ENCODE assay signal across 1 cellular context in the genomic region with DNA sequence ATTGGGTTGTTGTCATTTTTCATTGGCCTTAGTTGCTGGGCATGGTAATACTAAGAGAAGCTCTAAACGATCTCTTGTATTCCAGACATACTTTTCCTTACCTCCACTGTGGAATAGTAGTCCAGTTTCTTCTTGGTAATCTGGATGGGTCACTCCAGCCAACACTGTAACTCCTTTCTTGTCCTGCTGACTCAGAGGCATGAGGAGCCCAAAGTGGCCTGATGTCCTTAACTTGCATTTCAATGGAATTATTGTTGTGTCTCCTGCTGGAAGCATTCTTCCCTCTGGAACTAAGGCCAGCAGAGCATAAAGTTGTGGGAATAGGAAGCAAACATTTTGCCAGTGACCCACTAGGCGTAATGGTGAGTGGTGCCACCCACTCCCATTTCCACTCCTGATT.
TF ChIP-seq lines count a peak whose summit lies in the region.

No MANE protein-coding gene starts in this region.

TF ChIP-seq in WTC11, 78 proteins besides CTCF, POLR2A, EP300 and RAD21:
- TF ChIP-seq SMAD4 (CRISPR knock-in tag; IDR thresholded peaks at IDR 0.05) (no peak), SP1 (CRISPR knock-in tag; conservative IDR thresholded peaks at IDR 0.05) (no peak), ELF4 (CRISPR knock-in tag; IDR thresholded peaks at IDR 0.05; ENCODE audit: low read depth) (no peak), ZNF232 (CRISPR knock-in tag; IDR thresholded peaks at IDR 0.05) (no peak), GTF2I (CRISPR knock-in tag; conservative IDR thresholded peaks at IDR 0.05) (no peak)
- TF ChIP-seq, protein P1, sequence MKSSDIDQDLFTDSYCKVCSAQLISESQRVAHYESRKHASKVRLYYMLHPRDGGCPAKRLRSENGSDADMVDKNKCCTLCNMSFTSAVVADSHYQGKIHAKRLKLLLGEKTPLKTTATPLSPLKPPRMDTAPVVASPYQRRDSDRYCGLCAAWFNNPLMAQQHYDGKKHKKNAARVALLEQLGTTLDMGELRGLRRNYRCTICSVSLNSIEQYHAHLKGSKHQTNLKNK (CRISPR knock-in tag; IDR thresholded peaks at IDR 0.05), result no peak
- TF ChIP-seq, protein P2, sequence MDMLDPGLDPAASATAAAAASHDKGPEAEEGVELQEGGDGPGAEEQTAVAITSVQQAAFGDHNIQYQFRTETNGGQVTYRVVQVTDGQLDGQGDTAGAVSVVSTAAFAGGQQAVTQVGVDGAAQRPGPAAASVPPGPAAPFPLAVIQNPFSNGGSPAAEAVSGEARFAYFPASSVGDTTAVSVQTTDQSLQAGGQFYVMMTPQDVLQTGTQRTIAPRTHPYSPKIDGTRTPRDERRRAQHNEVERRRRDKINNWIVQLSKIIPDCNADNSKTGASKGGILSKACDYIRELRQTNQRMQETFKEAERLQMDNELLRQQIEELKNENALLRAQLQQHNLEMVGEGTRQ (CRISPR knock-in tag; IDR thresholded peaks at IDR 0.05), result no peak
TF ChIP-seq in WTC11: peak in this region for 0.
